Comparison of ENCODE assay signal across 23 cellular contexts in genomic region chr10:131477457-131478205, GRCh38.
A peak's percentile ranks its signal among the peaks of the same experiment; 100 is the strongest.
DNase-seq lines count a peak whose midpoint lies in the region; ATAC-seq, FAIRE-seq and TF ChIP-seq lines count a peak whose summit lies in the region.
"Had no signal": no experiment of that assay in that cellular context is flagged by ENCODE, and none has a peak within 500 bp of the region (broad histone marks: within the 10 kb centered on the region; RNA-seq: fewer than 3 reads in every experiment).

No MANE protein-coding gene starts in this region.

- no peaks in the 10 kb centered on the region for H4K20me1 ChIP-seq in GM23338 (replicated peaks; ENCODE audit: insufficient read depth)

- no peaks in the 10 kb centered on the region for H3K9me2 ChIP-seq in GM23338 (ENCODE audit: insufficient read depth)

- DNase-seq in GM23338 (ENCODE audit: low spot score) (peak; percentile 7), NCI-H460 (ENCODE audit: extremely low read depth, low read depth) (peak; percentile 7), dorsolateral prefrontal cortex (no peak), GM19239 (ENCODE audit: insufficient read length, low spot score) (no peak), kidney glomerular epithelial cell (lab: John Stamatoyannopoulos, UW) (no peak)
- DNase-seq in activated effector memory CD4-positive, alpha-beta T cell treated with anti-CD3 and anti-CD28 coated beads, Interleukin-2, amount 50 U/mL, for 16 hours = no peak
- DNase-seq: activated CD4-positive, alpha-beta T cell treated with anti-CD3 and anti-CD28 coated beads, Interleukin-2, amount 50 U/mL, for 1 hour; activated effector memory CD4-positive, alpha-beta T cell treated with Interleukin-2 at 50 U/mL for 16 hours; CD4-positive, alpha-beta T cell; NCI-H1436 treated with DMSO at 0.1 percent for 48 hours; NCI-H2171; nephron progenitor cell; SIG-M5; stimulated activated CD4-positive, alpha-beta T cell treated with anti-CD3 and anti-CD28 coated beads, Interleukin-2, amount 100 ng/mL, for 24 hours; stimulated activated naive CD4-positive, alpha-beta T cell treated with Interleukin-2 at 50 U/mL for 16 hours; thyroid gland had no signal

- H3K36me3 ChIP-seq in GM23338 (ENCODE audit: insufficient read depth) = no peaks in the 10 kb centered on the region
- H3K36me3 ChIP-seq in endocrine pancreas (ENCODE audit: control insufficient read depth, insufficient read depth, low read length) = no peaks in the 10 kb centered on the region
- H3K36me3 ChIP-seq: thyroid gland had no signal

- H3K4me3 Mint-ChIP-seq in GM23338 = no peak overlapping the region
- H3K4me3 Mint-ChIP-seq in nephron = peak overlapping the region in 1 of 3 experiments; percentile 3
- H3K4me3 Mint-ChIP-seq: CD4-positive, alpha-beta T cell; mesothelial cell of epicardium; nephron progenitor cell; T-helper 1 cell treated with Interleukin-12 subunit alpha and Interleukin-12 subunit beta and Interleukin-4 antibody, amounts not matched to agents 30 μg/mL and 1 μg/mL, for 36 hours had no signal

- no peaks in the 10 kb centered on the region for H3K79me2 ChIP-seq in GM23338 (replicated peaks; ENCODE audit: insufficient read depth)

- H3K27me3 ChIP-seq in GM23338 (ENCODE audit: insufficient read depth) = no peaks in the 10 kb centered on the region
- H3K27me3 ChIP-seq in endocrine pancreas (ENCODE audit: control insufficient read depth, insufficient read depth, low read length) = no peaks in the 10 kb centered on the region
- peaks cover 0 to 44% (median 10%) of the 10 kb centered on the region in 45 donors for H3K27me3 ChIP-seq in dorsolateral prefrontal cortex
- H3K27me3 ChIP-seq: thyroid gland had no signal

- H3K4me1 Mint-ChIP-seq in GM23338 (no peaks in the 10 kb centered on the region), nephron (peaks cover 8% of the 10 kb centered on the region)
- H3K4me1 Mint-ChIP-seq: mesothelial cell of epicardium had no signal

- no peak for FAIRE-seq in GM19239 (lab: Jason Lieb, UNC)
- FAIRE-seq: bronchial epithelial cell, GM12892 had no signal

- no peak overlapping the region for H3K4me2 ChIP-seq in GM23338

- intact Hi-C loops in dorsolateral prefrontal cortex (cut with DNase I) = no loop called here

- TF ChIP-seq CTCF in GM23338 (conservative IDR thresholded peaks at IDR 0.05; ENCODE audit: low read depth in 2 of 2) = no peak; a peak in 1 of 4 replicates
- TF ChIP-seq CTCF in nephron (IDR thresholded peaks at IDR 0.05; ENCODE audit: unreplicated experiment in 3 of 3) = no peak
- TF ChIP-seq CTCF in dorsolateral prefrontal cortex (IDR thresholded peaks at IDR 0.05 in 54 of 56, conservative IDR thresholded peaks at IDR 0.05 in 2 of 56; ENCODE audit: low read depth in 1 of 56, partially characterized antibody in 56 of 56) = no peak

- H3K9ac ChIP-seq in endocrine pancreas (ENCODE audit: control insufficient read depth, insufficient read depth, low read length) = no peak overlapping the region

- ATAC-seq in GM23338 = no peak

- H3K27ac Mint-ChIP-seq in GM23338 (no peak overlapping the region; the same call in 1 of the 2 replicates), nephron (peak overlapping the region in 2 of 3 experiments; percentile 3 to 89)
- H3K27ac Mint-ChIP-seq: CD4-positive, alpha-beta T cell; mesothelial cell of epicardium; nephron progenitor cell; T-helper 1 cell treated with Interleukin-12 subunit alpha and Interleukin-12 subunit beta and Interleukin-4 antibody, amounts not matched to agents 30 μg/mL and 1 μg/mL, for 36 hours had no signal

- H2AFZ ChIP-seq in GM23338 = no peak overlapping the region

- H3K36me3 Mint-ChIP-seq in GM23338 (ENCODE audit: low read depth) (peaks cover 21% of the 10 kb centered on the region; the same call in 2 of the 3 replicates), nephron (ENCODE audit: low read depth) (no peaks in the 10 kb centered on the region)
- H3K36me3 Mint-ChIP-seq: mesothelial cell of epicardium had no signal

- H3K4me3 ChIP-seq in GM23338 (no peak overlapping the region), endocrine pancreas (ENCODE audit: control insufficient read depth, insufficient read depth, low read length) (peak overlapping the region; percentile 35), dorsolateral prefrontal cortex (no peak overlapping the region)
- H3K4me3 ChIP-seq: skin epidermis, thyroid gland had no signal

- peaks cover 94% of the 10 kb centered on the region for H3K9me3 Mint-ChIP-seq in GM23338
- peaks cover 3% of the 10 kb centered on the region for H3K9me3 Mint-ChIP-seq in nephron
- H3K9me3 Mint-ChIP-seq: mesothelial cell of epicardium, nephron progenitor cell had no signal

- H3K4me1 ChIP-seq in GM23338 (ENCODE audit: insufficient read depth) (no peaks in the 10 kb centered on the region), endocrine pancreas (ENCODE audit: control insufficient read depth, insufficient read depth, low read length) (peaks cover 11% of the 10 kb centered on the region)
- H3K4me1 ChIP-seq: thyroid gland had no signal

- no peaks in the 10 kb centered on the region for H3F3A ChIP-seq in GM23338 (replicated peaks; ENCODE audit: low read depth)

- H3K27ac ChIP-seq in GM23338 (ENCODE audit: low read depth) (no peak overlapping the region), dorsolateral prefrontal cortex (no peak overlapping the region)
- H3K27ac ChIP-seq: skin epidermis, thyroid gland had no signal

- no peaks in the 10 kb centered on the region for H3K9me3 ChIP-seq in endocrine pancreas (ENCODE audit: control insufficient read depth, low read length)
- H3K9me3 ChIP-seq: thyroid gland had no signal

- H3K27me3 Mint-ChIP-seq in GM23338 (ENCODE audit: insufficient read depth, low read depth, poor library complexity) (peaks cover 3% of the 10 kb centered on the region), nephron (ENCODE audit: low read depth) (peaks cover 14% of the 10 kb centered on the region)

TF ChIP-seq in GM23338, 12 proteins besides CTCF, POLR2A, EP300 and RAD21 (continues in another document):
- TF ChIP-seq ZNF462 (CRISPR knock-in tag; IDR thresholded peaks at IDR 0.05) (no peak), EZH2 (IDR thresholded peaks at IDR 0.05; ENCODE audit: low read depth, unreplicated experiment) (no peak), STAT1 (IDR thresholded peaks at IDR 0.05; ENCODE audit: unreplicated experiment) (no peak), POLR2AphosphoS5 (IDR thresholded peaks at IDR 0.05; ENCODE audit: low read depth) (no peak), JUNB (IDR thresholded peaks at IDR 0.05; ENCODE audit: unreplicated experiment) (no peak)

Comparison
In these comparisons a context has a peak if more than half of its experiments do, and no peak if none do; other contexts are left out.
1. DNase-seq: peak in GM23338 (single experiment) and NCI-H460 (single experiment); none in dorsolateral prefrontal cortex (0 of 10), GM19239 (single experiment), activated effector memory CD4-positive, alpha-beta T cell treated with anti-CD3 and anti-CD28 coated beads, Interleukin-2, amount 50 U/mL, for 16 hours (single experiment) and kidney glomerular epithelial cell (single experiment).